Comparison of ENCODE assay signal across 8 cellular contexts in genomic region chr4:113759696-113760093, GRCh38. TPM values are rescaled to one million over a fixed set of nuclear protein-coding genes. Genes with fewer than 3 reads are reported as not detected.
DNase-seq lines count a peak whose midpoint lies in the region; ATAC-seq, FAIRE-seq and TF ChIP-seq lines count a peak whose summit lies in the region.

No MANE protein-coding gene starts in this region.

- TF ChIP-seq CTCF in HFFc6 (IDR thresholded peaks at IDR 0.05) (no peak), bronchial epithelial cell (IDR thresholded peaks at IDR 0.05; ENCODE audit: insufficient read depth, low read length, severe bottlenecking) (no peak)

- H3K9me3 ChIP-seq in mononuclear cell (ENCODE audit: low read depth, low read length) = no peaks in the 10 kb centered on the region

- peak overlapping the region; percentile 91 for H3K4me3 ChIP-seq in bronchial epithelial cell (ENCODE audit: low read depth, low read length)
- peak overlapping the region; percentile 77 for H3K4me3 ChIP-seq in mononuclear cell (ENCODE audit: low read length)

- peaks cover 44% of the 10 kb centered on the region for H3K4me1 Mint-ChIP-seq in HFFc6 (ENCODE audit: low read depth)

- peaks cover 15% of the 10 kb centered on the region for H3K36me3 Mint-ChIP-seq in HFFc6 (ENCODE audit: low read depth)

- H3K4me3 Mint-ChIP-seq in HFFc6 = peak overlapping the region; percentile 99

- no peak for ATAC-seq in GM19452 (IDR thresholded peaks at IDR 0.05; ENCODE audit: unreplicated experiment)
- no peak for ATAC-seq in HG03439 (IDR thresholded peaks at IDR 0.05; ENCODE audit: unreplicated experiment)

- FAIRE-seq in bronchial epithelial cell (lab: Jason Lieb, UNC) = no peak

- H3K4me1 ChIP-seq in mononuclear cell (ENCODE audit: insufficient read depth, low read length) = peaks cover 16% of the 10 kb centered on the region

- no peaks in the 10 kb centered on the region for H3K36me3 ChIP-seq in bronchial epithelial cell (ENCODE audit: control insufficient read depth, insufficient read depth, low read length)

- no peaks in the 10 kb centered on the region for H3K27me3 ChIP-seq in bronchial epithelial cell (ENCODE audit: control insufficient read depth, insufficient read depth, low read length)
- no peaks in the 10 kb centered on the region for H3K27me3 ChIP-seq in mononuclear cell (ENCODE audit: insufficient read depth, low read length)

- H3K9me3 Mint-ChIP-seq in HFFc6 = no peaks in the 10 kb centered on the region

- H3K27me3 Mint-ChIP-seq in HFFc6 (ENCODE audit: insufficient read depth) = no peaks in the 10 kb centered on the region; the same call in 1 of the 2 replicates

- peak; percentile 10 for DNase-seq in A172 (ENCODE audit: low spot score)
- DNase-seq in HFFc6 = no peak
- peak; percentile 23 for DNase-seq in bronchial epithelial cell (ENCODE audit: low read depth)
- no peak for DNase-seq in NOMO-1 treated with dmso at 0.1 percent for 144 hours (lab: John Stamatoyannopoulos, UW; ENCODE audit: unreplicated experiment)
- no peak for DNase-seq in LoVo (ENCODE audit: low spot score)

- peak overlapping the region; percentile 94 for H3K27ac Mint-ChIP-seq in HFFc6

RNA-seq across cellular contexts. Expression of gene CAMK2D, which starts 1.8 kb away (rescaled TPM):
- total RNA-seq in A172 (2014; rRNA removed; shearing (Covaris generic)) = 24.8 and 31.2 TPM in 2 replicates
- total RNA-seq in HFFc6 (2021; fragmentation: NEBNext Ultra II Directional; extraction: Animal tissue kit (Norgen Biotek cat#: 25700)) = 100 to 1,000 TPM in 1 of 6 experiments, 10 to 100 TPM in 5; 83.7 to 102 (median 94.1) TPM
- total RNA-seq in bronchial epithelial cell (50.8 and 62.2 TPM in 2 replicates), mononuclear cell (58.6 TPM)

Comparison
In these comparisons a context has a peak if more than half of its experiments do, and no peak if none do; other contexts are left out.
1. DNase-seq: peak in A172 (single experiment) and bronchial epithelial cell (single experiment); none in HFFc6 (single experiment), NOMO-1 treated with dmso at 0.1 percent for 144 hours (single experiment) and LoVo (single experiment).